Comparison of ENCODE assay signal across 1 cellular context in genomic region chr17:19713462-19713861, GRCh38.
TF ChIP-seq lines count a peak whose summit lies in the region.

No MANE protein-coding gene starts in this region.

TF ChIP-seq in IMR-90, 13 proteins besides CTCF, POLR2A, EP300 and RAD21 (continued from another document):
- TF ChIP-seq MXI1 (IDR thresholded peaks at IDR 0.05; ENCODE audit: borderline replicate concordance, low read depth, low read length): no peak
- no peak for TF ChIP-seq MAFK (IDR thresholded peaks at IDR 0.05; ENCODE audit: low read depth, low read length)
- no peak for TF ChIP-seq NFE2L2 (IDR thresholded peaks at IDR 0.05; ENCODE audit: low read depth, low read length)
- TF ChIP-seq CHD1 (IDR thresholded peaks at IDR 0.05; ENCODE audit: low read depth, low read length): no peak
- no peak for TF ChIP-seq FOS (IDR thresholded peaks at IDR 0.05; ENCODE audit: low read depth, low read length)
- no peak for TF ChIP-seq ELK1 (IDR thresholded peaks at IDR 0.05; ENCODE audit: borderline replicate concordance, low read depth, low read length)
- no peak for TF ChIP-seq RFX5 (IDR thresholded peaks at IDR 0.05; ENCODE audit: low read depth, low read length)
- TF ChIP-seq CEBPB (IDR thresholded peaks at IDR 0.05; ENCODE audit: low read depth, low read length): no peak
- no peak for TF ChIP-seq USF2 (IDR thresholded peaks at IDR 0.05; ENCODE audit: low read depth, low read length)
- no peak for TF ChIP-seq MAZ (IDR thresholded peaks at IDR 0.05; ENCODE audit: borderline replicate concordance, low read depth, low read length)
- TF ChIP-seq BHLHE40 (IDR thresholded peaks at IDR 0.05; ENCODE audit: low read depth, low read length): no peak
